In genomic region chr11:909406-909805, GRCh38 we compare ENCODE assay signal across 9 cellular contexts. TPM values are rescaled to one million over a fixed set of nuclear protein-coding genes. Genes with fewer than 3 reads are reported as not detected.
A peak's percentile ranks its signal among the peaks of the same experiment; 100 is the strongest.
DNase-seq lines count a peak whose midpoint lies in the region; ATAC-seq lines count a peak whose summit lies in the region.
"Had no signal": no experiment of that assay in that cellular context is flagged by ENCODE, and none has a peak within 500 bp of the region (broad histone marks: within the 10 kb centered on the region; RNA-seq: fewer than 3 reads in every experiment).

No MANE protein-coding gene starts in this region.

- H3K27me3 Mint-ChIP-seq in central memory CD8-positive, alpha-beta T cell = no peaks in the 10 kb centered on the region

- H3K27me3 ChIP-seq in MG63 = no peaks in the 10 kb centered on the region
- no peaks in the 10 kb centered on the region for H3K27me3 ChIP-seq in neuron (ENCODE audit: insufficient read depth, low read length)

- H3K9me3 Mint-ChIP-seq in central memory CD8-positive, alpha-beta T cell = no peaks in the 10 kb centered on the region

- no peak overlapping the region for H2AFZ ChIP-seq in neuron (ENCODE audit: low read depth, low read length)

- H3K36me3 Mint-ChIP-seq in central memory CD8-positive, alpha-beta T cell (ENCODE audit: insufficient read depth) = peaks cover 4% of the 10 kb centered on the region

- H3K9me3 ChIP-seq in MG63 = no peaks in the 10 kb centered on the region
- H3K9me3 ChIP-seq in neuron (ENCODE audit: low read length) = no peaks in the 10 kb centered on the region

- no peak for ATAC-seq in central memory CD8-positive, alpha-beta T cell (replicated peaks; ENCODE audit: extremely low read depth, poor library complexity, severe bottlenecking)

- DNase-seq in MG63 = no peak
- DNase-seq in central memory CD8-positive, alpha-beta T cell (ENCODE audit: low spot score in 2 of 2) = no peak
- no peak for DNase-seq in RPMI8226
- DNase-seq in hippocampal formation (lab: John Stamatoyannopoulos, UW) = no peak
- no peak for DNase-seq in D341Med (ENCODE audit: low spot score)
- no peak for DNase-seq in NCI-H748 treated with DMSO at 0.1 percent for 48 hours (lab: John Stamatoyannopoulos, UW)
- DNase-seq: NCI-H69 had no signal

- peaks cover 21% of the 10 kb centered on the region for H3K4me1 Mint-ChIP-seq in central memory CD8-positive, alpha-beta T cell

- H3K36me3 ChIP-seq in MG63 (peaks cover 39% of the 10 kb centered on the region), neuron (ENCODE audit: insufficient read depth, low read length) (peaks cover 14% of the 10 kb centered on the region)

- H3K4me3 Mint-ChIP-seq in central memory CD8-positive, alpha-beta T cell = peak overlapping the region; percentile 85

- peaks cover 17% of the 10 kb centered on the region for H3K4me1 ChIP-seq in neuron (ENCODE audit: insufficient read depth, low read length)

- H3K4me3 ChIP-seq in GM08714 (ENCODE audit: low read length) (peak overlapping the region; percentile 93; the same call in 1 of the 2 replicates), MG63 (peak overlapping the region; percentile 100), neuron (ENCODE audit: low read length) (peak overlapping the region; percentile 98)

- H3K27ac Mint-ChIP-seq in central memory CD8-positive, alpha-beta T cell (ENCODE audit: low read depth) = no peak overlapping the region

RNA-seq across cellular contexts. Expression of gene CHID1, which starts 1.2 kb away (rescaled TPM):
- 88.4 and 139 TPM in 2 replicates for total RNA-seq in MG63 (2014; rRNA removed; shearing (Covaris generic); ENCODE audit: low replicate concordance)

RNA-seq across cellular contexts. Expression of gene AP2A2, which starts 16.3 kb away (rescaled TPM):
- total RNA-seq in MG63 (2014; rRNA removed; shearing (Covaris generic); ENCODE audit: low replicate concordance) = 22.2 and 43.1 TPM in 2 replicates
